Comparison of ENCODE assay signal across 8 cellular contexts in genomic region chr18:57630759-57631660, GRCh38. TPM values are rescaled to one million over a fixed set of nuclear protein-coding genes. Genes with fewer than 3 reads are reported as not detected.
DNase-seq lines count a peak whose midpoint lies in the region; ATAC-seq and TF ChIP-seq lines count a peak whose summit lies in the region.

No MANE protein-coding gene starts in this region.

- peak overlapping the region; percentile 91 to 98 (median 96) for H3K27ac Mint-ChIP-seq in brain

- DNase-seq in AG09309 (ENCODE audit: low read depth), result no peak
- DNase-seq in mesenteric fat pad (ENCODE audit: low spot score), result no peak
- no peak for DNase-seq in COLO829 (ENCODE audit: low spot score)

- peak overlapping the region; percentile 92 to 98 (median 96) for H3K4me3 Mint-ChIP-seq in brain

- TF ChIP-seq CTCF in AG09309 (IDR thresholded peaks at IDR 0.05; ENCODE audit: control insufficient read depth, insufficient read depth, low read depth, low read length, missing control alignments) (no peak), brain (conservative IDR thresholded peaks at IDR 0.05) (no peak)

- H3K4me3 ChIP-seq in AG09309 (ENCODE audit: control insufficient read depth, low read depth, low read length) (peak overlapping the region; percentile 69), mononuclear cell (ENCODE audit: low read length) (peak overlapping the region; percentile 69)

- peaks cover 25% of the 10 kb centered on the region for H3K4me1 Mint-ChIP-seq in brain

- no peaks in the 10 kb centered on the region for H3K9me3 ChIP-seq in mononuclear cell (ENCODE audit: low read depth, low read length)

- ATAC-seq in GM18861 (IDR thresholded peaks at IDR 0.05; ENCODE audit: unreplicated experiment) (peak; percentile 43), HG03378 (IDR thresholded peaks at IDR 0.05; ENCODE audit: unreplicated experiment) (peak; percentile 42), HG03521 (IDR thresholded peaks at IDR 0.05; ENCODE audit: unreplicated experiment) (no peak)

- H3K9me3 Mint-ChIP-seq in brain, result peaks cover 3 to 8% (median 6%) of the 10 kb centered on the region in 5 experiments

- peaks cover 20% of the 10 kb centered on the region for H3K4me1 ChIP-seq in mononuclear cell (ENCODE audit: insufficient read depth, low read length)

- H3K27me3 Mint-ChIP-seq in brain, result peaks cover 2% of the 10 kb centered on the region

- H3K36me3 Mint-ChIP-seq in brain, result peaks cover 9% of the 10 kb centered on the region

- no peaks in the 10 kb centered on the region for H3K27me3 ChIP-seq in mononuclear cell (ENCODE audit: insufficient read depth, low read length)

RNA-seq across cellular contexts. Expression of gene NARS1, which starts 9.4 kb away (rescaled TPM):
- 106 TPM for polyA plus RNA-seq in brain (ENCODE audit: insufficient read depth, low read depth, low replicate concordance)
- total RNA-seq in mononuclear cell (104 TPM), mesenteric fat pad (96.1 TPM)

RNA-seq across cellular contexts. Expression of gene FECH, which starts 44.5 kb away (rescaled TPM):
- 25.8 TPM for polyA plus RNA-seq in brain (ENCODE audit: insufficient read depth, low read depth, low replicate concordance)
- 9.1 TPM for total RNA-seq in mononuclear cell
- 19.9 TPM for total RNA-seq in mesenteric fat pad
